ENCODE assay signal across 8 cellular contexts in the genomic region with DNA sequence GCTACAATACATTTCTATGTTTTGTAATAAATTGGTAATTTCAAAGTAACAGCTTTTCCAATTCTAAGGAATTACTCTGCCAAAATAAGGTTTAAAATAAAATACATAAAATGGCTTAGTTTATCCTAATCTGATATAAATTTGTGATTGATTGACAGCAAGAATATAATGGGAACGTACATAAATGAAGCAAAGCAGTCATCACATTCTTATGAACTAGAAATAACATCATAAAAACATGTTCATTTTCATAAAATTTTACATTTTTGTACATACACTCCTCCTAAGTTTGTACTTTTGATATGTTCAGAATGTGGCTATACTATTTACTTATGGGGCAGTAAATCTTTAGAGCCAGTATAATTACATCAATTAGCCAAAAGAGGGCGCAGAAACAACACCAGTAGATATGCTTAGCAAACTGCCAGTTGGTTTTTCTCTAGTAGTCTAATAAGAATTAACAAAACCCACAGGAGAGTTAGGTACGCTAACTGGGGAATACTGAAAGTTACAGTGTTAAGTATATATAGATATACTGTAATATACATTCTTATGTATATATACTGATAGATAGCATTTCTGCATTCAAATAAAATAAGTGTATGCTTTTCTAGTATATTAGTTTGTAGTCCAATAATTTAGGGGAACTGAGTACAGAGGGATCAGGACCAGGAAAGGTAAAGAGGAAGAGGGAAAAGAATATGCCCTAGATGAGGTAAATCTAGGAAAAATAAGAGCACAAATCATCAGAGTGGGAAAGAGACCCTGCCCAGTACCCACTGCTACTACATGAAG.
A peak's percentile ranks its signal among the peaks of the same experiment; 100 is the strongest.
DNase-seq lines count a peak whose midpoint lies in the region; ATAC-seq, FAIRE-seq and TF ChIP-seq lines count a peak whose summit lies in the region.

No MANE protein-coding gene starts in this region.

- no peak overlapping the region for H3K27ac ChIP-seq in right lobe of liver

- H3K36me3 ChIP-seq in right lobe of liver: no peaks in the 10 kb centered on the region

- 47% methylated on average over 3 of the region's 3 CpGs for WGBS in right lobe of liver (ENCODE audit: insufficient coverage, low coverage, low lambda C conversion rate, missing lambda C conversion rate)

- no peaks in the 10 kb centered on the region for H3K9me3 ChIP-seq in right lobe of liver

- intact Hi-C loops in right lobe of liver (cut with DNase I): loop anchor here in 1 of 2 donors (10.0 kb wide), 1 partner anchor 148 kb away; no protein-coding TSS in a partner anchor

- no peaks in the 10 kb centered on the region for H3K27me3 ChIP-seq in right lobe of liver

- no peak overlapping the region for H3K4me3 ChIP-seq in right lobe of liver

- no peaks in the 10 kb centered on the region for H3K4me1 ChIP-seq in right lobe of liver

- peak; percentile 86 for ATAC-seq in HG03196 (IDR thresholded peaks at IDR 0.05; ENCODE audit: unreplicated experiment)
- peak; percentile 81 to 88 (median 84) for ATAC-seq in right lobe of liver

- FAIRE-seq in D721Med (lab: Jason Lieb, UNC): peak; percentile 80
- FAIRE-seq in GM19239 (lab: Jason Lieb, UNC): peak; percentile 86

- peak; percentile 82 for TF ChIP-seq CTCF in D721Med (IDR thresholded peaks at IDR 0.05; ENCODE audit: insufficient read depth, missing control alignments)
- TF ChIP-seq CTCF in right lobe of liver (IDR thresholded peaks at IDR 0.05): peak; percentile 63 to 66 (median 65)

- DNase-seq in D721Med (ENCODE audit: insufficient read length, low spot score) (no peak), GM19239 (ENCODE audit: insufficient read length, low spot score) (peak; percentile 1), NCI-H748 (lab: John Stamatoyannopoulos, UW; ENCODE audit: unreplicated experiment) (peak; percentile 72), cerebellar cortex (ENCODE audit: low spot score) (peak; percentile 86), right lobe of liver (no peak), HPDE6-E6E7 (ENCODE audit: extremely low spot score) (no peak), D341Med (ENCODE audit: low spot score) (no peak)

- TF ChIP-seq POLR2A in right lobe of liver (IDR thresholded peaks at IDR 0.05): no peak

Comparison
In these comparisons a context has a peak if more than half of its experiments do, and no peak if none do; other contexts are left out.
1. DNase-seq: peak in GM19239 (single experiment), NCI-H748 (single experiment) and cerebellar cortex (single experiment); none in D721Med (single experiment), right lobe of liver (0 of 3), HPDE6-E6E7 (single experiment) and D341Med (single experiment).